Comparison of ENCODE assay signal across 6 cellular contexts in genomic region chr13:27911499-27911898, GRCh38. TPM values are rescaled to one million over a fixed set of nuclear protein-coding genes. Genes with fewer than 3 reads are reported as not detected.
"Had no signal": no experiment of that assay in that cellular context is flagged by ENCODE, and none has a peak within 500 bp of the region (broad histone marks: within the 10 kb centered on the region; RNA-seq: fewer than 3 reads in every experiment).

No MANE protein-coding gene starts in this region.

- DNase-seq: H9, HCEC 1CT, IMR-90 had no signal

- H3K27ac Mint-ChIP-seq: GM23338, H9 had no signal

- H2AFZ ChIP-seq: GM23338 had no signal

- H3K4me3 ChIP-seq: GM23338, K562 had no signal

- H3K4me3 Mint-ChIP-seq: GM23338, H9 had no signal

- ATAC-seq: K562 had no signal

- H3K4me2 ChIP-seq: GM23338 had no signal

RNA-seq across cellular contexts. Expression of gene PDX1, which starts 8.3 kb away (rescaled TPM):
- total RNA-seq: GM23338, H1, H9, IMR-90, K562 had no signal
- polyA plus RNA-seq: GM23338, H1, IMR-90, K562 had no signal

RNA-seq across cellular contexts. Expression of gene CDX2, which starts 57.6 kb away (rescaled TPM):
- total RNA-seq: GM23338, H9, IMR-90 had no signal
- polyA plus RNA-seq: GM23338, H1, IMR-90, K562 had no signal
